In genomic region chr1:51548986-51549619, GRCh38 we compare ENCODE assay signal across 11 cellular contexts. TPM values are rescaled to one million over a fixed set of nuclear protein-coding genes. Genes with fewer than 3 reads are reported as not detected.
DNase-seq lines count a peak whose midpoint lies in the region; ATAC-seq and TF ChIP-seq lines count a peak whose summit lies in the region.
"Had no signal": no experiment of that assay in that cellular context is flagged by ENCODE, and none has a peak within 500 bp of the region (broad histone marks: within the 10 kb centered on the region; RNA-seq: fewer than 3 reads in every experiment).

No MANE protein-coding gene starts in this region.

- no peak overlapping the region for H3K4ac ChIP-seq in H9 (ENCODE audit: low read depth, low read length)

- no peak overlapping the region for H2BK12ac ChIP-seq in H9 (ENCODE audit: insufficient read length, low read depth, low read length)

- CTCF ChIA-PET in activated naive CD4-positive, alpha-beta T cell treated with anti-CD3 and anti-CD28 coated beads, Interleukin-2, amount 10 ng/mL, durations not matched to agents 7 days and 5 days (lab: Charles Lee) = no interaction called here

- no peaks in the 10 kb centered on the region for H3K23me2 ChIP-seq in H9 (ENCODE audit: insufficient read length, low read depth, low read length, poor library complexity, severe bottlenecking)

- H3K4me1 ChIP-seq in H9 (ENCODE audit: insufficient read depth, low read length) = no peaks in the 10 kb centered on the region

- TF ChIP-seq CTCF in H9 (conservative IDR thresholded peaks at IDR 0.05) = no peak

- H3K27ac ChIP-seq in H9 (ENCODE audit: insufficient read length, low read depth, low read length) = no peak overlapping the region

- H3K14ac ChIP-seq in H9 (ENCODE audit: insufficient read depth, low read length) = no peak overlapping the region

- intact Hi-C loops in dendritic cell treated with granulocyte-macrophage colony-stimulating factor and Interleukin-4, amounts not matched to agents 40 ng/mL and 50 ng/mL, for 4 days (cut with micrococcal nuclease) = no loop called here

- no peaks in the 10 kb centered on the region for H4K20me1 ChIP-seq in H9 (ENCODE audit: control insufficient read depth, insufficient read depth, insufficient read length)

- no peak overlapping the region for H3K18ac ChIP-seq in H9 (ENCODE audit: insufficient read length, low read depth, low read length)

- no peak overlapping the region for H2AFZ ChIP-seq in H9 (ENCODE audit: low read length)

- H2BK120ac ChIP-seq in H9 (ENCODE audit: low read depth, low read length, poor library complexity, severe bottlenecking) = no peak overlapping the region

- no peak overlapping the region for H3K4me3 Mint-ChIP-seq in activated naive CD4-positive, alpha-beta T cell treated with anti-CD3 and anti-CD28 coated beads, Interleukin-2, amount 10 ng/mL, durations not matched to agents 7 days and 5 days
- H3K4me3 Mint-ChIP-seq in dendritic cell treated with granulocyte-macrophage colony-stimulating factor and Interleukin-4, amounts not matched to agents 40 ng/mL and 50 ng/mL, for 4 days = peak overlapping the region; percentile 1
- H3K4me3 Mint-ChIP-seq in H9 = no peak overlapping the region

- no peak overlapping the region for H2BK5ac ChIP-seq in H9 (ENCODE audit: insufficient read length, low read length)

- peaks cover 16% of the 10 kb centered on the region for H3K4me1 Mint-ChIP-seq in activated naive CD4-positive, alpha-beta T cell treated with anti-CD3 and anti-CD28 coated beads, Interleukin-2, amount 10 ng/mL, durations not matched to agents 7 days and 5 days
- peaks cover 30% of the 10 kb centered on the region for H3K4me1 Mint-ChIP-seq in dendritic cell treated with granulocyte-macrophage colony-stimulating factor and Interleukin-4, amounts not matched to agents 40 ng/mL and 50 ng/mL, for 4 days (ENCODE audit: low read depth)
- H3K4me1 Mint-ChIP-seq in H9 = no peaks in the 10 kb centered on the region

- no peaks in the 10 kb centered on the region for H3K27me3 ChIP-seq in H9 (ENCODE audit: insufficient read depth, low read length)

- H2AK5ac ChIP-seq in H9 (ENCODE audit: insufficient read length, low read length) = no peak overlapping the region

- no peak overlapping the region for H2BK15ac ChIP-seq in H9 (ENCODE audit: low read depth, low read length)

- no peaks in the 10 kb centered on the region for H3K9me3 Mint-ChIP-seq in activated naive CD4-positive, alpha-beta T cell treated with anti-CD3 and anti-CD28 coated beads, Interleukin-2, amount 10 ng/mL, durations not matched to agents 7 days and 5 days
- H3K9me3 Mint-ChIP-seq in dendritic cell treated with granulocyte-macrophage colony-stimulating factor and Interleukin-4, amounts not matched to agents 40 ng/mL and 50 ng/mL, for 4 days = no peaks in the 10 kb centered on the region
- H3K9me3 Mint-ChIP-seq in H9 = no peaks in the 10 kb centered on the region

- H3K27ac Mint-ChIP-seq in activated naive CD4-positive, alpha-beta T cell treated with anti-CD3 and anti-CD28 coated beads, Interleukin-2, amount 10 ng/mL, durations not matched to agents 7 days and 5 days = peak overlapping the region; percentile 67
- H3K27ac Mint-ChIP-seq in dendritic cell treated with granulocyte-macrophage colony-stimulating factor and Interleukin-4, amounts not matched to agents 40 ng/mL and 50 ng/mL, for 4 days = peak overlapping the region; percentile 77
- H3K27ac Mint-ChIP-seq in H9 = no peak overlapping the region

- no peak for DNase-seq in activated naive CD4-positive, alpha-beta T cell treated with anti-CD3 and anti-CD28 coated beads, Interleukin-2, amount 10 ng/mL, durations not matched to agents 7 days and 5 days
- DNase-seq in activated naive CD4-positive, alpha-beta T cell treated with anti-CD3 and anti-CD28 coated beads, Interleukin-2, amount 50 U/mL, for 16 hours = no peak
- DNase-seq in NCI-H226 (peak; percentile 7), pulmonary artery endothelial cell (ENCODE audit: low read depth, low spot score) (peak; percentile 82), H9 (no peak)
- DNase-seq: caudate nucleus; NCI-H1436; stimulated activated CD4-positive, alpha-beta T cell treated with anti-CD3 and anti-CD28 coated beads, Interleukin-15, amount 100 ng/mL, for 24 hours had no signal

- H3K56ac ChIP-seq in H9 (ENCODE audit: insufficient read length, low read depth, low read length) = no peak overlapping the region

- H3K36me3 Mint-ChIP-seq in activated naive CD4-positive, alpha-beta T cell treated with anti-CD3 and anti-CD28 coated beads, Interleukin-2, amount 10 ng/mL, durations not matched to agents 7 days and 5 days = no peaks in the 10 kb centered on the region
- no peaks in the 10 kb centered on the region for H3K36me3 Mint-ChIP-seq in dendritic cell treated with granulocyte-macrophage colony-stimulating factor and Interleukin-4, amounts not matched to agents 40 ng/mL and 50 ng/mL, for 4 days (ENCODE audit: low read depth)
- H3K36me3 Mint-ChIP-seq in H9 (ENCODE audit: insufficient read depth in 1 of 3, low read depth in 3 of 3) = no peaks in the 10 kb centered on the region

- no peaks in the 10 kb centered on the region for H3K9me3 ChIP-seq in H9 (ENCODE audit: control insufficient read depth, low read depth, low read length)

- ATAC-seq in GM21737 (IDR thresholded peaks at IDR 0.05; ENCODE audit: unreplicated experiment) = no peak
- ATAC-seq in GM21360 (IDR thresholded peaks at IDR 0.05; ENCODE audit: unreplicated experiment) = no peak

- H3K23ac ChIP-seq in H9 (ENCODE audit: insufficient read length, low read depth, low read length) = no peak overlapping the region

- no peak overlapping the region for H4K8ac ChIP-seq in H9 (replicated peaks; ENCODE audit: insufficient read length, low read depth, low read length)

- H2BK20ac ChIP-seq in H9 (ENCODE audit: low read depth, low read length, poor library complexity, severe bottlenecking) = no peak overlapping the region

- H3K27me3 Mint-ChIP-seq in activated naive CD4-positive, alpha-beta T cell treated with anti-CD3 and anti-CD28 coated beads, Interleukin-2, amount 10 ng/mL, durations not matched to agents 7 days and 5 days = no peaks in the 10 kb centered on the region
- no peaks in the 10 kb centered on the region for H3K27me3 Mint-ChIP-seq in dendritic cell treated with granulocyte-macrophage colony-stimulating factor and Interleukin-4, amounts not matched to agents 40 ng/mL and 50 ng/mL, for 4 days
- no peaks in the 10 kb centered on the region for H3K27me3 Mint-ChIP-seq in H9 (ENCODE audit: low read depth)

- no peak overlapping the region for H3T11ph ChIP-seq in H9 (ENCODE audit: low read length)

- H3K79me1 ChIP-seq in H9 (ENCODE audit: insufficient read depth, low read depth, low read length, poor library complexity, severe bottlenecking) = no peaks in the 10 kb centered on the region

- no peak overlapping the region for H4K91ac ChIP-seq in H9 (ENCODE audit: insufficient read length, low read depth, low read length)

- no peaks in the 10 kb centered on the region for H3K79me2 ChIP-seq in H9 (ENCODE audit: insufficient read depth, low read length)

- no peak overlapping the region for H4K5ac ChIP-seq in H9 (ENCODE audit: insufficient read length, low read depth, low read length)

- no peak overlapping the region for H3K4me2 ChIP-seq in H9 (ENCODE audit: insufficient read depth, insufficient read length, low read length)

- no peak overlapping the region for H3K9ac ChIP-seq in H9 (ENCODE audit: extremely low read depth, insufficient read length, low read length)

- WGBS in H9 (ENCODE audit: extremely low coverage, insufficient read length, low lambda C conversion rate) = no CpG with 5 or more reads among the region's 3 CpGs

RNA-seq across cellular contexts. Expression of gene EPS15, which starts 30.0 kb away (rescaled TPM):
- total RNA-seq in pulmonary artery endothelial cell (38.0 and 40.5 TPM in 2 replicates), H9 (2021) (40.2 and 44.1 TPM in 2 replicates)

Comparison
In these comparisons a context has a peak if more than half of its experiments do, and no peak if none do; other contexts are left out.
1. DNase-seq: peak in NCI-H226 (single experiment) and pulmonary artery endothelial cell (single experiment); none in activated naive CD4-positive, alpha-beta T cell treated with anti-CD3 and anti-CD28 coated beads, Interleukin-2, amount 10 ng/mL, durations not matched to agents 7 days and 5 days (single experiment), activated naive CD4-positive, alpha-beta T cell treated with anti-CD3 and anti-CD28 coated beads, Interleukin-2, amount 50 U/mL, for 16 hours (single experiment) and H9 (single experiment).
2. H3K27ac Mint-ChIP-seq: peak in activated naive CD4-positive, alpha-beta T cell treated with anti-CD3 and anti-CD28 coated beads, Interleukin-2, amount 10 ng/mL, durations not matched to agents 7 days and 5 days (single experiment) and dendritic cell treated with granulocyte-macrophage colony-stimulating factor and Interleukin-4, amounts not matched to agents 40 ng/mL and 50 ng/mL, for 4 days (single experiment); none in H9 (0 of 3).